In genomic region chr5:16585028-16585667, GRCh38 we compare ENCODE assay signal across 1 cellular context.
TF ChIP-seq lines count a peak whose summit lies in the region.

No MANE protein-coding gene starts in this region.

TF ChIP-seq in H1, 55 proteins besides CTCF, POLR2A, EP300 and RAD21 (continued from another document):
- TF ChIP-seq ATF3 (IDR thresholded peaks at IDR 0.05; ENCODE audit: insufficient read depth, low read depth, low read length) = no peak
